In the genomic region with DNA sequence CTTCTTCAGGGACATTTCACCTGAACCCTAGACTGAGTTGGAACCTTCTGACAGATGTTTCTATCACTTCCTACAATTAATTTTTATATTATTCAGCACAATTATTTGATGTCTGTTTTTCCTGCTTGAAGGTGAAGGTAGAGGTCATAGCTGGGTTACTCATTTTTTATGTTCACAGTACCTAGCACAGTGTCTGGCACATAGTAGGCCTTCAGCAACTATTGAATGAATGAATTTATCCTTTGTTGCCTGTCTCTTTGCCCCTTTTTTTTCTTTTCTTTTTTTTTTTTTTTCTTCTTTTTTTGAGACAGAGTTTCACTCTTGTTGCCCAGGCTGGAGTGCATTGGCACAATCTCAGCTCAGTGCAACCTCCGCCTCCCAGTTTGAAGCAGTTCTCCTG, we compare ENCODE assay signal across 14 cellular contexts. TPM values are rescaled to one million over a fixed set of nuclear protein-coding genes. Genes with fewer than 3 reads are reported as not detected.
DNase-seq lines count a peak whose midpoint lies in the region; ATAC-seq and TF ChIP-seq lines count a peak whose summit lies in the region.
"Had no signal": no experiment of that assay in that cellular context is flagged by ENCODE, and none has a peak within 500 bp of the region (broad histone marks: within the 10 kb centered on the region; RNA-seq: fewer than 3 reads in every experiment).

No MANE protein-coding gene starts in this region.

- H3K9me3 ChIP-seq in mammary epithelial cell (replicated peaks; ENCODE audit: insufficient read depth, low read length) (no peaks in the 10 kb centered on the region), T-helper 17 cell (ENCODE audit: control insufficient read depth, low read length, poor library complexity, severe bottlenecking) (no peaks in the 10 kb centered on the region)
- no peaks in the 10 kb centered on the region for H3K9me3 ChIP-seq in CD8-positive, alpha-beta memory T cell (ENCODE audit: low read length)
- H3K9me3 ChIP-seq: Caco-2, HAP-1 had no signal

- H3K9me3 Mint-ChIP-seq in MCF 10A (ENCODE audit: unreplicated experiment): no peaks in the 10 kb centered on the region
- H3K9me3 Mint-ChIP-seq in CD8-positive, alpha-beta memory T cell: no peaks in the 10 kb centered on the region
- H3K9me3 Mint-ChIP-seq: CD4-positive, alpha-beta memory T cell; HFFc6 had no signal

- H3K4me1 ChIP-seq in mammary epithelial cell (ENCODE audit: insufficient read depth, low read length): no peaks in the 10 kb centered on the region
- no peaks in the 10 kb centered on the region for H3K4me1 ChIP-seq in CD8-positive, alpha-beta memory T cell (ENCODE audit: insufficient read depth, low read length)
- H3K4me1 ChIP-seq: Caco-2, HAP-1 had no signal

- H3K4me3 Mint-ChIP-seq in MCF 10A (ENCODE audit: unreplicated experiment) (no peak overlapping the region), T-helper 17 cell (no peak overlapping the region)
- H3K4me3 Mint-ChIP-seq in CD8-positive, alpha-beta memory T cell: no peak overlapping the region
- H3K4me3 Mint-ChIP-seq: HFFc6 had no signal

- H3K9ac ChIP-seq in mammary epithelial cell (ENCODE audit: insufficient read depth, low read length): no peak overlapping the region

- dilution Hi-C loops in mammary epithelial cell (cut with HindIII; ENCODE audit: low sequenced_read_pairs): no loop called here

- no peak overlapping the region for H3K4me2 ChIP-seq in mammary epithelial cell (ENCODE audit: insufficient read depth, low read depth, low read length)

- no peak for TF ChIP-seq CTCF in MCF 10A (IDR thresholded peaks at IDR 0.05; ENCODE audit: unreplicated experiment)
- no peak for TF ChIP-seq CTCF in mammary epithelial cell (conservative IDR thresholded peaks at IDR 0.05 in 1 of 2, IDR thresholded peaks at IDR 0.05 in 1 of 2; ENCODE audit: extremely low read depth in 1 of 2, insufficient read depth in 1 of 2, low read depth in 1 of 2, low read length in 2 of 2)

- no peak overlapping the region for H3K4me3 ChIP-seq in mammary epithelial cell (replicated peaks in 1 of 3; ENCODE audit: insufficient read depth in 1 of 3, low read depth in 2 of 3, low read length in 3 of 3)
- no peak overlapping the region for H3K4me3 ChIP-seq in CD8-positive, alpha-beta memory T cell (ENCODE audit: low read length)
- H3K4me3 ChIP-seq: HAP-1 had no signal

- no TSS peak for BruUV-seq in MCF 10A (replicated peaks; lab: Mats Ljungman, UMichigan)
- BruUV-seq in mammary epithelial cell (replicated peaks; lab: Mats Ljungman, UMichigan): no TSS peak

- peaks cover 95% of the 10 kb centered on the region for H3K36me3 Mint-ChIP-seq in MCF 10A (ENCODE audit: insufficient read depth, unreplicated experiment)
- H3K36me3 Mint-ChIP-seq in CD8-positive, alpha-beta memory T cell: peaks cover 26 to 81% (median 39%) of the 10 kb centered on the region in 3 donors
- peaks cover 24% of the 10 kb centered on the region for H3K36me3 Mint-ChIP-seq in T-helper 17 cell (ENCODE audit: low read depth)

- H3K27me3 ChIP-seq in mammary epithelial cell (ENCODE audit: insufficient read depth, low read length): no peaks in the 10 kb centered on the region
- H3K27me3 ChIP-seq in CD8-positive, alpha-beta memory T cell (ENCODE audit: insufficient read depth, low read length, poor library complexity, severe bottlenecking): no peaks in the 10 kb centered on the region

- H3K4me1 Mint-ChIP-seq in MCF 10A (ENCODE audit: insufficient read depth, unreplicated experiment) (no peaks in the 10 kb centered on the region), T-helper 17 cell (peaks cover 8% of the 10 kb centered on the region)
- H3K4me1 Mint-ChIP-seq in CD8-positive, alpha-beta memory T cell: no peaks in the 10 kb centered on the region

- H3K79me2 ChIP-seq in mammary epithelial cell (ENCODE audit: insufficient read depth, low read length): no peaks in the 10 kb centered on the region

- no peak overlapping the region for H3K27ac ChIP-seq in mammary epithelial cell (ENCODE audit: insufficient read depth, low read depth, low read length)
- no peak overlapping the region for H3K27ac ChIP-seq in CD8-positive, alpha-beta memory T cell (ENCODE audit: low read depth, low read length)

- ATAC-seq in T-helper 17 cell (no peak), HG02759 (IDR thresholded peaks at IDR 0.05; ENCODE audit: unreplicated experiment) (no peak)

- H3K27me3 Mint-ChIP-seq in MCF 10A (ENCODE audit: insufficient read depth, unreplicated experiment): no peaks in the 10 kb centered on the region
- H3K27me3 Mint-ChIP-seq in CD8-positive, alpha-beta memory T cell: no peaks in the 10 kb centered on the region
- no peaks in the 10 kb centered on the region for H3K27me3 Mint-ChIP-seq in T-helper 17 cell
- H3K27me3 Mint-ChIP-seq: CD4-positive, alpha-beta memory T cell had no signal

- H3K36me3 ChIP-seq in mammary epithelial cell (ENCODE audit: insufficient read depth, low read length): peaks cover 31% of the 10 kb centered on the region
- peaks cover 31% of the 10 kb centered on the region for H3K36me3 ChIP-seq in CD8-positive, alpha-beta memory T cell (ENCODE audit: insufficient read depth, low read length)

- peak overlapping the region; percentile 7 for H3K27ac Mint-ChIP-seq in MCF 10A (ENCODE audit: low read depth, unreplicated experiment)
- peak overlapping the region in 5 of 8 donors; percentile 9 to 59 (median 24) for H3K27ac Mint-ChIP-seq in CD8-positive, alpha-beta memory T cell
- peak overlapping the region; percentile 87 for H3K27ac Mint-ChIP-seq in T-helper 17 cell
- H3K27ac Mint-ChIP-seq: HFFc6 had no signal

- no peaks in the 10 kb centered on the region for H4K20me1 ChIP-seq in mammary epithelial cell (ENCODE audit: insufficient read depth, low read length)

- intact Hi-C loops in MCF 10A (cut with micrococcal nuclease) (no loop called here), mammary epithelial cell (cut with micrococcal nuclease) (no loop called here)

- WGBS in mammary epithelial cell (ENCODE audit: low coverage, missing lambda C conversion rate): 86% methylated on average over 1 of the region's 1 CpG

- POLR2A ChIA-PET in MCF 10A (lab: Yijun Ruan, JAX): interaction anchor here (0.6 to 1.3 kb wide), 3 partner anchors 10 to 36 kb away, joined by 3 read pairs; partner anchors contain the start of gene SRP54
- POLR2A ChIA-PET in CD8-positive, alpha-beta memory T cell (lab: Charles Lee): no interaction called here

- in situ Hi-C loops in mammary epithelial cell (cut with MboI; ENCODE audit: low sequenced_read_pairs in 2 of 2): no loop called here

- DNase-seq in MCF 10A (ENCODE audit: unreplicated experiment) (no peak), mammary epithelial cell (no peak), T-helper 17 cell (no peak)
- no peak for DNase-seq in CD8-positive, alpha-beta memory T cell
- no peak for DNase-seq in activated CD4-positive, alpha-beta T cell treated with anti-CD3 and anti-CD28 coated beads for 4 hours
- DNase-seq: C1 segment of cervical spinal cord; Caco-2; CD4-positive, alpha-beta memory T cell; DMS153; DND-41; GOT3; HFFc6 had no signal

- CTCF ChIA-PET in MCF 10A (lab: Yijun Ruan, JAX): interaction anchor here (0.7 kb wide), 1 partner anchor 398 kb away, joined by 3 read pairs; no protein-coding TSS in a partner anchor
- CTCF ChIA-PET in mammary epithelial cell (lab: Charles Lee; ENCODE audit: low non-redundant PET): no interaction called here
- CTCF ChIA-PET in CD8-positive, alpha-beta memory T cell (lab: Charles Lee): no interaction called here

- no peak overlapping the region for H2AFZ ChIP-seq in mammary epithelial cell (ENCODE audit: low read depth, low read length)

RNA-seq across cellular contexts. Expression of gene FAM177A1, which starts 29.5 kb away (rescaled TPM):
- total RNA-seq in MCF 10A (2022) (73.9 and 74.6 TPM in 2 replicates), mammary epithelial cell (10 to 100 TPM; 30.2 to 84.2 TPM), T-helper 17 cell (100 to 1,000 TPM; 109 to 111 TPM)
- polyA plus RNA-seq in mammary epithelial cell: 26.3 TPM
- 5.6 TPM for polyA minus RNA-seq in mammary epithelial cell
- total RNA-seq in CD8-positive, alpha-beta memory T cell: 10 to 100 TPM; 43.1 to 47.4 TPM
- polyA plus RNA-seq in CD8-positive, alpha-beta memory T cell: 54.6 TPM

RNA-seq across cellular contexts. Expression of gene SRP54, which starts 33.8 kb away (rescaled TPM):
- 77.4 and 108 TPM in 2 replicates for total RNA-seq in MCF 10A (2022)
- total RNA-seq in mammary epithelial cell: 10 to 100 TPM; 51.3 to 61.4 TPM
- polyA plus RNA-seq in mammary epithelial cell: 39.4 TPM
- 24.9 TPM for polyA minus RNA-seq in mammary epithelial cell
- 10 to 100 TPM; 76.2 to 76.5 TPM for total RNA-seq in CD8-positive, alpha-beta memory T cell
- polyA plus RNA-seq in CD8-positive, alpha-beta memory T cell: 34.5 TPM
- total RNA-seq in T-helper 17 cell: 10 to 100 TPM; 35.0 to 37.9 TPM

Comparison
In these comparisons a context has a peak if more than half of its experiments do, and no peak if none do; other contexts are left out.
1. H3K27ac Mint-ChIP-seq: peak in every context shown above with its lines; median percentile 87 in T-helper 17 cell; 24 in CD8-positive, alpha-beta memory T cell; 7 in MCF 10A.